9 cellular contexts compared by ENCODE assay signal in genomic region chr11:128547946-128548654, GRCh38. TPM values are rescaled to one million over a fixed set of nuclear protein-coding genes. Genes with fewer than 3 reads are reported as not detected.
A peak's percentile ranks its signal among the peaks of the same experiment; 100 is the strongest.
DNase-seq lines count a peak whose midpoint lies in the region; ATAC-seq and TF ChIP-seq lines count a peak whose summit lies in the region.
"Had no signal": no experiment of that assay in that cellular context is flagged by ENCODE, and none has a peak within 500 bp of the region (broad histone marks: within the 10 kb centered on the region; RNA-seq: fewer than 3 reads in every experiment).

No MANE protein-coding gene starts in this region.

- H3K4me1 Mint-ChIP-seq in brain = peaks cover 56% of the 10 kb centered on the region
- H3K4me1 Mint-ChIP-seq in mesothelial cell of epicardium = peaks cover 37% of the 10 kb centered on the region

- no peak for TF ChIP-seq POLR2A in uterus (IDR thresholded peaks at IDR 0.05)

- H3K27ac Mint-ChIP-seq in brain = peak overlapping the region in 2 of 5 experiments; percentile 9 to 27
- peak overlapping the region; percentile 41 for H3K27ac Mint-ChIP-seq in mesothelial cell of epicardium

- DNase-seq in cardiac muscle cell (ENCODE audit: low read depth in 1 of 2, low spot score in 1 of 2) = no peak
- no peak for DNase-seq in Right ventricle myocardium inferior (ENCODE audit: missing footprints)
- no peak for DNase-seq in mesothelial cell of epicardium (ENCODE audit: low spot score in 2 of 2, unreplicated experiment in 2 of 2)
- no peak for DNase-seq in uterus
- no peak for DNase-seq in A673 (ENCODE audit: low spot score)
- DNase-seq in HEK293T (ENCODE audit: extremely low spot score) = no peak
- no peak for DNase-seq in foreskin melanocyte
- DNase-seq: DMS79 treated with DMSO at 0.1 percent for 48 hours had no signal

- H3K36me3 Mint-ChIP-seq in brain (no peaks in the 10 kb centered on the region), mesothelial cell of epicardium (no peaks in the 10 kb centered on the region)

- BruUV-seq in A673 (replicated peaks; lab: Mats Ljungman, UMichigan) = no TSS peak

- H3K36me3 ChIP-seq in cardiac muscle cell (no peaks in the 10 kb centered on the region), uterus (no peaks in the 10 kb centered on the region), A673 (ENCODE audit: insufficient read depth, low read length, poor library complexity, severe bottlenecking) (no peaks in the 10 kb centered on the region)

- intact Hi-C loops in Right ventricle myocardium inferior (cut with DNase I) = loop anchor here (1.0 kb wide), 1 partner anchor 26 kb away; no protein-coding TSS in a partner anchor
- intact Hi-C loops in uterus (cut with DNase I; ENCODE audit: low total_unique reads) = no loop called here
- intact Hi-C loops in A673 (cut with micrococcal nuclease; ENCODE audit: unreplicated experiment) = no loop called here

- H3K4me3 ChIP-seq in cardiac muscle cell (peak overlapping the region; percentile 13), uterus (peak overlapping the region; percentile 35 to 42), A673 (ENCODE audit: low read depth, low read length, poor library complexity, severe bottlenecking) (no peak overlapping the region)

- H3K4me1 ChIP-seq in cardiac muscle cell (ENCODE audit: low read depth) = peaks cover 22% of the 10 kb centered on the region
- peaks cover 0 to 6% of the 10 kb centered on the region in 2 donors for H3K4me1 ChIP-seq in uterus
- H3K4me1 ChIP-seq in A673 (ENCODE audit: insufficient read depth, low read length, poor library complexity, severe bottlenecking) = no peaks in the 10 kb centered on the region

- H3K9me3 Mint-ChIP-seq in brain = peaks cover 0 to 3% (median 0%) of the 10 kb centered on the region in 5 experiments
- H3K9me3 Mint-ChIP-seq in mesothelial cell of epicardium = no peaks in the 10 kb centered on the region

- TF ChIP-seq CTCF in cardiac muscle cell (IDR thresholded peaks at IDR 0.05; ENCODE audit: low read depth, low read length) = no peak
- no peak for TF ChIP-seq CTCF in brain (conservative IDR thresholded peaks at IDR 0.05)
- no peak for TF ChIP-seq CTCF in mesothelial cell of epicardium (IDR thresholded peaks at IDR 0.05; ENCODE audit: unreplicated experiment)
- TF ChIP-seq CTCF in uterus (IDR thresholded peaks at IDR 0.05) = no peak
- TF ChIP-seq CTCF in A673 (conservative IDR thresholded peaks at IDR 0.05; ENCODE audit: low read depth, low read length) = no peak

- H3K4me3 Mint-ChIP-seq in brain = peak overlapping the region; percentile 29 to 81 (median 81)
- peak overlapping the region; percentile 76 for H3K4me3 Mint-ChIP-seq in mesothelial cell of epicardium

- POLR2A ChIA-PET in A673 (lab: Charles Lee; ENCODE audit: low non-redundant PET) = no interaction called here
- POLR2A ChIA-PET in HEK293T (lab: Yijun Ruan, JAX) = no interaction called here

- no peak for ATAC-seq in Right ventricle myocardium inferior

- H3K27ac ChIP-seq in cardiac muscle cell (no peak overlapping the region), uterus (peak overlapping the region; percentile 79 to 91), A673 (ENCODE audit: low read depth, low read length, poor library complexity, severe bottlenecking) (no peak overlapping the region)

- H3K27me3 Mint-ChIP-seq in brain = peaks cover 90% of the 10 kb centered on the region
- H3K27me3 Mint-ChIP-seq in mesothelial cell of epicardium (ENCODE audit: low read depth) = peaks cover 11% of the 10 kb centered on the region

- CTCF ChIA-PET in A673 (lab: Charles Lee) = no interaction called here
- CTCF ChIA-PET in HEK293T (lab: Yijun Ruan, JAX) = no interaction called here

- H3K27me3 ChIP-seq in cardiac muscle cell (peaks cover 76% of the 10 kb centered on the region), uterus (no peaks in the 10 kb centered on the region), A673 (replicated peaks; ENCODE audit: insufficient read depth, low read depth, low read length, poor library complexity) (peaks cover 82% of the 10 kb centered on the region)

- H3K9me3 ChIP-seq in cardiac muscle cell (ENCODE audit: low read depth) (no peaks in the 10 kb centered on the region), uterus (no peaks in the 10 kb centered on the region), A673 (ENCODE audit: low read depth, low read length, poor library complexity, severe bottlenecking) (no peaks in the 10 kb centered on the region)

TF ChIP-seq in HEK293T, 16 proteins besides CTCF, POLR2A, EP300 and RAD21:
- no peak for TF ChIP-seq L3MBTL2 (conservative IDR thresholded peaks at IDR 0.05)
- TF ChIP-seq ARNT (IDR thresholded peaks at IDR 0.05) = no peak
- TF ChIP-seq ELF4 (IDR thresholded peaks at IDR 0.05) = no peak
- no peak for TF ChIP-seq FOXM1 (IDR thresholded peaks at IDR 0.05; ENCODE audit: borderline replicate concordance)
- no peak for TF ChIP-seq FOXA1 (IDR thresholded peaks at IDR 0.05)
- no peak for TF ChIP-seq TARDBP (IDR thresholded peaks at IDR 0.05)
- TF ChIP-seq CTBP1 (IDR thresholded peaks at IDR 0.05; ENCODE audit: borderline replicate concordance) = no peak
- no peak for TF ChIP-seq FOXK2 (IDR thresholded peaks at IDR 0.05)
- TF ChIP-seq NFRKB (IDR thresholded peaks at IDR 0.05) = no peak
- no peak for TF ChIP-seq SP1 (IDR thresholded peaks at IDR 0.05)
- TF ChIP-seq HDGF (IDR thresholded peaks at IDR 0.05; ENCODE audit: borderline replicate concordance) = no peak
- TF ChIP-seq ZNF384 (IDR thresholded peaks at IDR 0.05) = no peak
- TF ChIP-seq PKNOX1 (IDR thresholded peaks at IDR 0.05) = no peak
- TF ChIP-seq SUZ12 (IDR thresholded peaks at IDR 0.05) = no peak
- no peak for TF ChIP-seq BHLHE40 (IDR thresholded peaks at IDR 0.05; ENCODE audit: borderline replicate concordance)
- no peak for TF ChIP-seq LEF1 (IDR thresholded peaks at IDR 0.05; ENCODE audit: borderline replicate concordance)
TF ChIP-seq in HEK293T: peak in this region for 0.

RNA-seq across cellular contexts. Expression of gene ETS1, which starts 39.3 kb away (rescaled TPM):
- total RNA-seq in cardiac muscle cell (4.1 and 10.2 TPM in 2 replicates), Right ventricle myocardium inferior (53.2 TPM), mesothelial cell of epicardium (29.7 to 30.0 TPM (median 30.0 TPM) in 3 replicates), uterus (10 to 100 TPM; 24.1 to 80.9 (median 58.3) TPM), A673 (2021) (3.7 and 4.1 TPM in 2 replicates)
- polyA plus RNA-seq in cardiac muscle cell (1.7 and 4.1 TPM in 2 replicates), brain (ENCODE audit: insufficient read depth, low read depth, low replicate concordance) (21.1 TPM)

Comparison
In these comparisons a context has a peak if more than half of its experiments do, and no peak if none do; other contexts are left out.
1. H3K27ac ChIP-seq: peak in uterus (2 of 2); none in cardiac muscle cell (single experiment) and A673 (single experiment).